In genomic region chr2:113541984-113542485, GRCh38 we compare ENCODE assay signal across 8 cellular contexts. TPM values are rescaled to one million over a fixed set of nuclear protein-coding genes. Genes with fewer than 3 reads are reported as not detected.
DNase-seq lines count a peak whose midpoint lies in the region; ATAC-seq, FAIRE-seq and TF ChIP-seq lines count a peak whose summit lies in the region.
"Not testable (repeated sequence)": the region's sequence is repeated elsewhere in the genome, so short reads cannot be mapped to it uniquely, and the experiment has no call there.

No MANE protein-coding gene starts in this region.

- not testable (repeated sequence) for H4K8ac ChIP-seq in neuronal stem cell (ENCODE audit: low read depth, low read length)

- CTCF ChIA-PET in activated CD4-positive, alpha-beta memory T cell treated with anti-CD3 and anti-CD28 coated beads, Interleukin-2, amount 10 ng/mL, durations not matched to agents 7 days and 5 days (lab: Charles Lee); MCF 10A (lab: Yijun Ruan, JAX): not testable (repeated sequence)

- H3K18ac ChIP-seq in neuronal stem cell (ENCODE audit: low read length), result peak overlapping the region; percentile 89

- DNase-seq in BE2C (peak; percentile 1), frontal cortex (ENCODE audit: low spot score in 2 of 2) (peak; percentile 0 to 5), left lung (peak in 1 of 2 donors; percentile 74), neuronal stem cell (ENCODE audit: low spot score) (peak; percentile 3)
- not testable (repeated sequence) for DNase-seq in activated CD4-positive, alpha-beta memory T cell treated with anti-CD3 and anti-CD28 coated beads, Interleukin-2, amount 10 ng/mL, durations not matched to agents 7 days and 5 days; MCF 10A (ENCODE audit: unreplicated experiment); stimulated activated naive B cell treated with anti-CD40 and anti-IgM and Interleukin-4, amounts not matched to agents 10 μg/mL and 1 μg/mL and 100 μg/mL, for 72 hours

- POLR2A ChIA-PET in activated CD4-positive, alpha-beta memory T cell treated with anti-CD3 and anti-CD28 coated beads, Interleukin-2, amount 10 ng/mL, durations not matched to agents 7 days and 5 days (lab: Charles Lee), result interaction anchor here (0.7 kb wide), 1 partner anchor 279 kb away, joined by 3 read pairs; no protein-coding TSS in a partner anchor
- POLR2A ChIA-PET in MCF 10A (lab: Yijun Ruan, JAX), result not testable (repeated sequence)

- not testable (repeated sequence) for H3K27ac ChIP-seq in HUES6 (ENCODE audit: low read depth, low read length); neuronal stem cell (replicated peaks; ENCODE audit: low read length)
- H3K27ac ChIP-seq in left lung, result peak overlapping the region; percentile 64 to 86

- not testable (repeated sequence) for H3K4me1 ChIP-seq in BE2C; HUES6 (ENCODE audit: control insufficient read depth, insufficient read depth, low read length); left lung; neuronal stem cell (ENCODE audit: control insufficient read depth in 2 of 2, insufficient read depth in 1 of 2, low read depth in 1 of 2, low read length in 2 of 2)

- not testable (repeated sequence) for H3K4me1 Mint-ChIP-seq in activated CD4-positive, alpha-beta memory T cell treated with anti-CD3 and anti-CD28 coated beads, Interleukin-2, amount 10 ng/mL, durations not matched to agents 7 days and 5 days; MCF 10A (ENCODE audit: insufficient read depth, unreplicated experiment); stimulated activated naive B cell treated with anti-CD40 and anti-IgM and Interleukin-4, amounts not matched to agents 10 μg/mL and 1 μg/mL and 100 μg/mL, for 72 hours

- not testable (repeated sequence) for H3K23ac ChIP-seq in neuronal stem cell (ENCODE audit: low read depth, low read length, poor library complexity)

- not testable (repeated sequence) for H3K4me3 ChIP-seq in BE2C (ENCODE audit: low read depth, low read length)
- H3K4me3 ChIP-seq in HUES6 (ENCODE audit: low read depth, low read length) (peak overlapping the region; percentile 63), left lung (peak overlapping the region; percentile 42 to 51), neuronal stem cell (ENCODE audit: low read length in 2 of 2) (peak overlapping the region; percentile 12 to 78)

- H3K36me3 Mint-ChIP-seq in activated CD4-positive, alpha-beta memory T cell treated with anti-CD3 and anti-CD28 coated beads, Interleukin-2, amount 10 ng/mL, durations not matched to agents 7 days and 5 days (ENCODE audit: low read depth); MCF 10A (ENCODE audit: insufficient read depth, unreplicated experiment); stimulated activated naive B cell treated with anti-CD40 and anti-IgM and Interleukin-4, amounts not matched to agents 10 μg/mL and 1 μg/mL and 100 μg/mL, for 72 hours: not testable (repeated sequence)

- not testable (repeated sequence) for H3K27ac Mint-ChIP-seq in activated CD4-positive, alpha-beta memory T cell treated with anti-CD3 and anti-CD28 coated beads, Interleukin-2, amount 10 ng/mL, durations not matched to agents 7 days and 5 days; MCF 10A (ENCODE audit: low read depth, unreplicated experiment); stimulated activated naive B cell treated with anti-CD40 and anti-IgM and Interleukin-4, amounts not matched to agents 10 μg/mL and 1 μg/mL and 100 μg/mL, for 72 hours

- H3K9me3 ChIP-seq in BE2C; HUES6 (ENCODE audit: control insufficient read depth, insufficient read depth, low read depth, low read length); left lung; neuronal stem cell (replicated peaks in 1 of 2; ENCODE audit: control insufficient read depth in 2 of 2, insufficient read depth in 1 of 2, low read depth in 1 of 2, low read length in 2 of 2): not testable (repeated sequence)

- not testable (repeated sequence) for H3K27me3 ChIP-seq in BE2C
- H3K27me3 ChIP-seq in HUES6 (ENCODE audit: control insufficient read depth, insufficient read depth, low read length) (peaks cover 42% of the 10 kb centered on the region), left lung (peaks cover 0 to 14% of the 10 kb centered on the region in 2 donors), neuronal stem cell (ENCODE audit: control insufficient read depth in 3 of 3, insufficient read depth in 3 of 3, low read depth in 1 of 3, low read length in 3 of 3) (peaks cover 0 to 16% (median 12%) of the 10 kb centered on the region in 3 experiments)

- peaks cover 14% of the 10 kb centered on the region for H3K27me3 Mint-ChIP-seq in activated CD4-positive, alpha-beta memory T cell treated with anti-CD3 and anti-CD28 coated beads, Interleukin-2, amount 10 ng/mL, durations not matched to agents 7 days and 5 days
- H3K27me3 Mint-ChIP-seq in MCF 10A (ENCODE audit: insufficient read depth, unreplicated experiment), result not testable (repeated sequence)
- peaks cover 9 to 16% of the 10 kb centered on the region in 2 donors for H3K27me3 Mint-ChIP-seq in stimulated activated naive B cell treated with anti-CD40 and anti-IgM and Interleukin-4, amounts not matched to agents 10 μg/mL and 1 μg/mL and 100 μg/mL, for 72 hours

- H3K36me3 ChIP-seq in BE2C; HUES6 (ENCODE audit: control insufficient read depth, insufficient read depth, low read length); left lung; neuronal stem cell (replicated peaks in 1 of 2; ENCODE audit: control insufficient read depth in 2 of 2, insufficient read depth in 2 of 2, low read length in 2 of 2): not testable (repeated sequence)

- intact Hi-C loops in MCF 10A (cut with micrococcal nuclease); left lung (cut with DNase I): not testable (repeated sequence)

- H3K14ac ChIP-seq in neuronal stem cell (ENCODE audit: low read length), result not testable (repeated sequence)

- WGBS in neuronal stem cell (ENCODE audit: extremely low coverage in 2 of 2, insufficient read length in 2 of 2, insufficient replicate concordance in 1 of 2), 2 donors, result no CpG with 5 or more reads among the region's 63 CpGs

- not testable (repeated sequence) for H2AK5ac ChIP-seq in neuronal stem cell (ENCODE audit: low read depth, low read length)

- not testable (repeated sequence) for H3K4ac ChIP-seq in neuronal stem cell (ENCODE audit: low read length)

- H2BK5ac ChIP-seq in neuronal stem cell (ENCODE audit: low read length), result not testable (repeated sequence)

- not testable (repeated sequence) for H2BK120ac ChIP-seq in neuronal stem cell (ENCODE audit: low read depth, low read length)

- not testable (repeated sequence) for H4K91ac ChIP-seq in neuronal stem cell (ENCODE audit: low read depth, low read length, poor library complexity)

- not testable (repeated sequence) for H3K9ac ChIP-seq in HUES6 (ENCODE audit: low read length)
- peak overlapping the region; percentile 44 for H3K9ac ChIP-seq in neuronal stem cell (ENCODE audit: low read depth, low read length, poor library complexity)

- BruUV-seq in MCF 10A (replicated peaks; lab: Mats Ljungman, UMichigan), result not testable (repeated sequence)

- not testable (repeated sequence) for H3K79me1 ChIP-seq in neuronal stem cell (ENCODE audit: low read depth, low read length)

- H2BK12ac ChIP-seq in neuronal stem cell (ENCODE audit: low read length), result not testable (repeated sequence)

- H3K4me3 Mint-ChIP-seq in activated CD4-positive, alpha-beta memory T cell treated with anti-CD3 and anti-CD28 coated beads, Interleukin-2, amount 10 ng/mL, durations not matched to agents 7 days and 5 days, result peak overlapping the region; percentile 69
- H3K4me3 Mint-ChIP-seq in MCF 10A (ENCODE audit: unreplicated experiment), result peak overlapping the region; percentile 63
- H3K4me3 Mint-ChIP-seq in stimulated activated naive B cell treated with anti-CD40 and anti-IgM and Interleukin-4, amounts not matched to agents 10 μg/mL and 1 μg/mL and 100 μg/mL, for 72 hours, result peak overlapping the region; percentile 75 to 80

- H2BK15ac ChIP-seq in neuronal stem cell (ENCODE audit: low read length), result not testable (repeated sequence)

- not testable (repeated sequence) for FAIRE-seq in frontal cortex (lab: Jason Lieb, UNC)

- not testable (repeated sequence) for H3K9me3 Mint-ChIP-seq in activated CD4-positive, alpha-beta memory T cell treated with anti-CD3 and anti-CD28 coated beads, Interleukin-2, amount 10 ng/mL, durations not matched to agents 7 days and 5 days; MCF 10A (ENCODE audit: unreplicated experiment); stimulated activated naive B cell treated with anti-CD40 and anti-IgM and Interleukin-4, amounts not matched to agents 10 μg/mL and 1 μg/mL and 100 μg/mL, for 72 hours

- H2AFZ ChIP-seq in neuronal stem cell (ENCODE audit: low read length), result peak overlapping the region; percentile 87

- peak overlapping the region; percentile 86 for H3K4me2 ChIP-seq in neuronal stem cell (ENCODE audit: insufficient read depth, low read length, poor library complexity, severe bottlenecking)

- TF ChIP-seq CTCF in BE2C (IDR thresholded peaks at IDR 0.05; ENCODE audit: low read depth, low read length); MCF 10A (IDR thresholded peaks at IDR 0.05; ENCODE audit: unreplicated experiment); left lung (IDR thresholded peaks at IDR 0.05): not testable (repeated sequence)

- ATAC-seq in left lung, result peak; percentile 72
- ATAC-seq in stimulated activated naive B cell treated with anti-CD40 and anti-IgM and Interleukin-4, amounts not matched to agents 10 μg/mL and 1 μg/mL and 100 μg/mL, for 72 hours (replicated peaks), result peak; percentile 19 to 39

RNA-seq across cellular contexts. Expression of gene FOXD4L1, which starts 43.6 kb away (rescaled TPM):
- 2.1 TPM for polyA plus RNA-seq in BE2C (2012; ENCODE audit: insufficient read depth, insufficient read length, low read depth)
- total RNA-seq in activated CD4-positive, alpha-beta memory T cell treated with anti-CD3 and anti-CD28 coated beads, Interleukin-2, amount 10 ng/mL, durations not matched to agents 7 days and 5 days, result under 1 TPM; 0.18 to 0.23 TPM
- total RNA-seq in MCF 10A (2022), result 0.63 and 0.98 TPM in 2 replicates
- total RNA-seq in frontal cortex, result 0.41 TPM
- under 1 TPM; 0.17 to 0.71 TPM for total RNA-seq in left lung
- polyA plus RNA-seq in neuronal stem cell (2013, experiment 1 of 2), result not detected
- 0.01 TPM for polyA plus RNA-seq in neuronal stem cell (2013, experiment 2 of 2)
